13 cellular contexts compared by ENCODE assay signal in the genomic region with DNA sequence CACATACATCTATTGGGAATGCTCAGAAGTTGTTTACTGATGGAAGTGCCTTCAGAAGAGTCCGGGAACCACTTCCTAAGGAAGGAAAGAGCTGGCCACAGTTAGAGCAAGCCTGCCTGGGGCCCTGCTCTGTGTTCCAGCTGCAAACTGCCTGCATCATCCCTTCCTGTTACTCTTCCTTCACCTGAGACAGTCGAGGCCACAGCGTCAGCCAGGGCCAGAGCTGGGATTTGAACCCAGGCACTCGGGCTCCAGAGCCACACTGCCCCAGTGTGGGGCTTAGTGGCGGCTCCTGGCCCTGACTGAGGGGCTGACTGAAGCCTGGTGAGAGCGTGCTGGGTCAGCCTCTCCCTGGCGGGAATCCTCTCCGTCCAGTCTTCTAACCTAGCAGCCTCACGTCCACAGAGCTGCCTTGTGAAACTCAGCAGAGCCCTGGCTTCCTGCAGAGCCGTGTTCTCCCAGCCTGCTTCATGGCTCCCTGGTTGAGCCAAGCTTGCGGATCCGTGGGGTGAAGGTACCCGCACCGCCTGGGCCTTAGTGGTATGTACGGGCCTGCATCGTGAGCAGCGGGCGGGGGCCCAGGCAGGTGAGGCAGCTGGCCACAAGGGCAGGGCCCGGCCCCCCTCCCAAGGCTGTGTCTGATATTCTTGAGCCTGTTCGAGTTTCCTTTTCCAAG. TPM values are rescaled to one million over a fixed set of nuclear protein-coding genes. Genes with fewer than 3 reads are reported as not detected.
DNase-seq lines count a peak whose midpoint lies in the region; ATAC-seq, FAIRE-seq and TF ChIP-seq lines count a peak whose summit lies in the region.
"Had no signal": no experiment of that assay in that cellular context is flagged by ENCODE, and none has a peak within 500 bp of the region (broad histone marks: within the 10 kb centered on the region; RNA-seq: fewer than 3 reads in every experiment).

No MANE protein-coding gene starts in this region.

- H3K4me3 Mint-ChIP-seq in Calu3 (ENCODE audit: low read depth, unreplicated experiment), result no peak overlapping the region
- H3K4me3 Mint-ChIP-seq in astrocyte (ENCODE audit: unreplicated experiment), result no peak overlapping the region
- peak overlapping the region in 2 of 10 donors; percentile 18 to 30 for H3K4me3 Mint-ChIP-seq in naive thymus-derived CD4-positive, alpha-beta T cell
- no peak overlapping the region for H3K4me3 Mint-ChIP-seq in T-helper 2 cell treated with Interferon-gamma antibody and Interleukin-4, amounts not matched to agents 5 μg/mL and 100 μg/mL, for 36 hours
- H3K4me3 Mint-ChIP-seq: CD8-positive, alpha-beta memory T cell had no signal

- H3K27me3 Mint-ChIP-seq in Calu3 (ENCODE audit: unreplicated experiment) (no peaks in the 10 kb centered on the region), astrocyte (ENCODE audit: low read depth, unreplicated experiment) (peaks cover 2% of the 10 kb centered on the region)
- no peaks in the 10 kb centered on the region for H3K27me3 Mint-ChIP-seq in naive thymus-derived CD4-positive, alpha-beta T cell
- H3K27me3 Mint-ChIP-seq in T-helper 2 cell treated with Interferon-gamma antibody and Interleukin-4, amounts not matched to agents 5 μg/mL and 100 μg/mL, for 36 hours (ENCODE audit: low read depth), result no peaks in the 10 kb centered on the region
- H3K27me3 Mint-ChIP-seq: CD8-positive, alpha-beta memory T cell had no signal

- H3K27ac ChIP-seq in astrocyte (ENCODE audit: low read depth, low read length), result no peak overlapping the region
- peak overlapping the region; percentile 34 for H3K27ac ChIP-seq in naive thymus-derived CD4-positive, alpha-beta T cell (ENCODE audit: low read depth, low read length)
- H3K27ac ChIP-seq in ascending aorta, result no peak overlapping the region

- H3K4me1 ChIP-seq in astrocyte (ENCODE audit: insufficient read depth, low read length) (peaks cover 10% of the 10 kb centered on the region), ascending aorta (peaks cover 3 to 8% of the 10 kb centered on the region in 2 donors)
- H3K4me1 ChIP-seq in naive thymus-derived CD4-positive, alpha-beta T cell (ENCODE audit: control insufficient read depth in 2 of 2, insufficient read depth in 2 of 2, low read length in 2 of 2), result peaks cover 24 to 60% of the 10 kb centered on the region in 2 donors

- H3K9me3 Mint-ChIP-seq in Calu3 (ENCODE audit: low read depth, unreplicated experiment) (no peaks in the 10 kb centered on the region), astrocyte (ENCODE audit: unreplicated experiment) (no peaks in the 10 kb centered on the region)
- peaks cover 0 to 3% (median 0%) of the 10 kb centered on the region in 11 donors for H3K9me3 Mint-ChIP-seq in naive thymus-derived CD4-positive, alpha-beta T cell
- no peaks in the 10 kb centered on the region for H3K9me3 Mint-ChIP-seq in T-helper 2 cell treated with Interferon-gamma antibody and Interleukin-4, amounts not matched to agents 5 μg/mL and 100 μg/mL, for 36 hours
- H3K9me3 Mint-ChIP-seq: CD8-positive, alpha-beta memory T cell had no signal

- H3K4me1 Mint-ChIP-seq in Calu3 (ENCODE audit: low read depth, unreplicated experiment) (peaks cover 65% of the 10 kb centered on the region), astrocyte (ENCODE audit: low read depth, unreplicated experiment) (peaks cover 15% of the 10 kb centered on the region)
- peaks cover 46 to 69% (median 63%) of the 10 kb centered on the region in 7 donors for H3K4me1 Mint-ChIP-seq in naive thymus-derived CD4-positive, alpha-beta T cell
- peaks cover 32% of the 10 kb centered on the region for H3K4me1 Mint-ChIP-seq in T-helper 2 cell treated with Interferon-gamma antibody and Interleukin-4, amounts not matched to agents 5 μg/mL and 100 μg/mL, for 36 hours (ENCODE audit: low read depth)

- FAIRE-seq in astrocyte (lab: Jason Lieb, UNC), result no peak

- no peak for ATAC-seq in naive thymus-derived CD4-positive, alpha-beta T cell

- H3K9ac ChIP-seq in astrocyte (ENCODE audit: low read length), result peak overlapping the region; percentile 3

- POLR2A ChIA-PET in naive thymus-derived CD4-positive, alpha-beta T cell (lab: Charles Lee), result interaction anchor here (0.9 to 27.3 kb wide), 7 partner anchors 1 to 35 kb away, joined by 3 to 898 read pairs (median 5); a partner anchor contains a TSS

- intact Hi-C loops in Calu3 (cut with micrococcal nuclease; ENCODE audit: unreplicated experiment), result no loop called here
- intact Hi-C loops in naive thymus-derived CD4-positive, alpha-beta T cell (cut with micrococcal nuclease), result loop anchor here in 1 of 2 donors (10.0 kb wide), 1 partner anchor 73 kb away; a partner anchor contains a TSS
- intact Hi-C loops in ascending aorta (cut with DNase I), result no loop called here

- no peaks in the 10 kb centered on the region for H4K20me1 ChIP-seq in astrocyte (ENCODE audit: insufficient read depth, low read length)

- H3K9me3 ChIP-seq in astrocyte (ENCODE audit: insufficient read depth, low read depth, low read length) (no peaks in the 10 kb centered on the region), ascending aorta (no peaks in the 10 kb centered on the region)
- no peaks in the 10 kb centered on the region for H3K9me3 ChIP-seq in naive thymus-derived CD4-positive, alpha-beta T cell (ENCODE audit: control insufficient read depth in 2 of 3, low read length in 3 of 3)
- H3K9me3 ChIP-seq: mucosa of descending colon had no signal

- CTCF ChIA-PET in Calu3 (lab: Charles Lee), result interaction anchor here (0.7 to 1.4 kb wide), 6 partner anchors 10 to 312 kb away, joined by 3 to 16 read pairs (median 5); a partner anchor contains a TSS
- CTCF ChIA-PET in naive thymus-derived CD4-positive, alpha-beta T cell (lab: Charles Lee), result interaction anchor here (1.6 kb wide), 1 partner anchor 28 kb away, joined by 4 read pairs; no protein-coding TSS in a partner anchor

- H2AFZ ChIP-seq in astrocyte (ENCODE audit: low read depth, low read length), result no peak overlapping the region

- no peaks in the 10 kb centered on the region for H3K79me2 ChIP-seq in astrocyte (ENCODE audit: insufficient read depth, low read length)

- DNase-seq in Calu3 (no peak), astrocyte (ENCODE audit: low read depth) (no peak), ascending aorta (ENCODE audit: low spot score in 2 of 2) (no peak), DMS 273 treated with DMSO at 0.1 percent for 48 hours (lab: John Stamatoyannopoulos, UW) (no peak)
- DNase-seq in naive thymus-derived CD4-positive, alpha-beta T cell, result no peak
- DNase-seq in T-helper 2 cell treated with Interferon-gamma antibody and Interleukin-4, amounts not matched to agents 5 μg/mL and 100 μg/mL, for 36 hours (ENCODE audit: low spot score), result no peak
- DNase-seq: activated T-cell treated with anti-CD3 and anti-CD28 coated beads, Interleukin-2, amount 50 U/mL, for 1 hour; CD8-positive, alpha-beta memory T cell; NCI-H1092; SIG-M5 had no signal

- H3K27me3 ChIP-seq in astrocyte (ENCODE audit: insufficient read depth, low read length) (no peaks in the 10 kb centered on the region), ascending aorta (no peaks in the 10 kb centered on the region)
- no peaks in the 10 kb centered on the region for H3K27me3 ChIP-seq in naive thymus-derived CD4-positive, alpha-beta T cell (ENCODE audit: control insufficient read depth in 2 of 2, insufficient read depth in 2 of 2, low read length in 2 of 2)

- no TSS peak for BruUV-seq in Calu3 (replicated peaks; lab: Mats Ljungman, UMichigan)

- peaks cover 51% of the 10 kb centered on the region for H3K36me3 Mint-ChIP-seq in Calu3 (ENCODE audit: insufficient read depth, unreplicated experiment)
- no peaks in the 10 kb centered on the region for H3K36me3 Mint-ChIP-seq in astrocyte (ENCODE audit: low read depth, unreplicated experiment)
- H3K36me3 Mint-ChIP-seq in naive thymus-derived CD4-positive, alpha-beta T cell, result peaks cover 0 to 22% (median 4%) of the 10 kb centered on the region in 5 donors
- H3K36me3 Mint-ChIP-seq in T-helper 2 cell treated with Interferon-gamma antibody and Interleukin-4, amounts not matched to agents 5 μg/mL and 100 μg/mL, for 36 hours (ENCODE audit: low read depth), result peaks cover 43% of the 10 kb centered on the region

- H3K4me2 ChIP-seq in astrocyte (ENCODE audit: low read length), result no peak overlapping the region

- H3K27ac Mint-ChIP-seq in Calu3 (ENCODE audit: unreplicated experiment) (peak overlapping the region; percentile 50), astrocyte (ENCODE audit: unreplicated experiment) (no peak overlapping the region)
- peak overlapping the region in 4 of 9 donors; percentile 48 to 73 (median 66) for H3K27ac Mint-ChIP-seq in naive thymus-derived CD4-positive, alpha-beta T cell
- H3K27ac Mint-ChIP-seq in T-helper 2 cell treated with Interferon-gamma antibody and Interleukin-4, amounts not matched to agents 5 μg/mL and 100 μg/mL, for 36 hours, result no peak overlapping the region

- no peak for TF ChIP-seq CTCF in Calu3 (IDR thresholded peaks at IDR 0.05; ENCODE audit: unreplicated experiment)
- TF ChIP-seq CTCF in astrocyte (IDR thresholded peaks at IDR 0.05; ENCODE audit: insufficient read depth, low read depth, low read length), result no peak
- TF ChIP-seq CTCF in ascending aorta (IDR thresholded peaks at IDR 0.05), result no peak

- H3K4me3 ChIP-seq in astrocyte (ENCODE audit: insufficient read depth, low read depth, low read length) (no peak overlapping the region), ascending aorta (no peak overlapping the region)
- no peak overlapping the region for H3K4me3 ChIP-seq in naive thymus-derived CD4-positive, alpha-beta T cell (ENCODE audit: low read length)
- H3K4me3 ChIP-seq: mucosa of descending colon had no signal

- H3K36me3 ChIP-seq in astrocyte (ENCODE audit: insufficient read depth, low read length) (no peaks in the 10 kb centered on the region), ascending aorta (no peaks in the 10 kb centered on the region)
- peaks cover under 1 to 43% (median 4%) of the 10 kb centered on the region in 3 experiments for H3K36me3 ChIP-seq in naive thymus-derived CD4-positive, alpha-beta T cell (ENCODE audit: control insufficient read depth in 2 of 3, insufficient read depth in 3 of 3, low read length in 3 of 3)

RNA-seq across cellular contexts. Expression of a gene that starts 4.6 kb away (rescaled TPM):
- not detected in 2 replicates for total RNA-seq in Calu3 (2022)
- not detected in 2 replicates for total RNA-seq in astrocyte
- total RNA-seq in naive thymus-derived CD4-positive, alpha-beta T cell, result 1 to 10 TPM in 1 of 5 experiments, under 1 TPM in 1, not detected in 3; 0.10 to 1.0 TPM
- polyA plus RNA-seq in naive thymus-derived CD4-positive, alpha-beta T cell, result not detected
- total RNA-seq in ascending aorta, result not detected
- total RNA-seq: CD8-positive, alpha-beta memory T cell; fibroblast of lung; mucosa of descending colon; NCI-H460 had no signal
- polyA plus RNA-seq: CD8-positive, alpha-beta memory T cell; fibroblast of lung had no signal

RNA-seq across cellular contexts. Expression of a gene that starts 11.0 kb away (rescaled TPM):
- total RNA-seq in Calu3 (2022) (1.1 and 2.1 TPM in 2 replicates), astrocyte (0.27 and 0.38 TPM in 2 replicates), ascending aorta (9.6 TPM)
- 100 to 1,000 TPM; 423 to 593 (median 509) TPM for total RNA-seq in naive thymus-derived CD4-positive, alpha-beta T cell
- polyA plus RNA-seq in naive thymus-derived CD4-positive, alpha-beta T cell, result 100 to 1,000 TPM in 1 of 2 donors, 10 to 100 TPM in 1; 94.4 to 217 TPM
- total RNA-seq: fibroblast of lung had no signal

RNA-seq across cellular contexts. Expression of a gene that starts 13.0 kb away (rescaled TPM):
- 116 and 133 TPM in 2 replicates for total RNA-seq in Calu3 (2022)
- total RNA-seq in astrocyte, result 54.8 and 61.7 TPM in 2 replicates
- 100 to 1,000 TPM; 574 to 808 (median 773) TPM for total RNA-seq in naive thymus-derived CD4-positive, alpha-beta T cell
- polyA plus RNA-seq in naive thymus-derived CD4-positive, alpha-beta T cell, result 100 to 1,000 TPM; 165 to 247 TPM
- total RNA-seq in ascending aorta, result 173 TPM

RNA-seq across cellular contexts. Expression of a gene that starts 26.8 kb away (rescaled TPM):
- total RNA-seq in Calu3 (2022) (204 and 229 TPM in 2 replicates), astrocyte (75.0 and 82.2 TPM in 2 replicates), ascending aorta (115 TPM)
- 100 to 1,000 TPM in 1 of 5 experiments, 10 to 100 TPM in 4; 47.6 to 109 (median 58.6) TPM for total RNA-seq in naive thymus-derived CD4-positive, alpha-beta T cell
- polyA plus RNA-seq in naive thymus-derived CD4-positive, alpha-beta T cell, result 100 to 1,000 TPM in 1 of 2 donors, 10 to 100 TPM in 1; 94.6 to 118 TPM

RNA-seq across cellular contexts. Expression of a gene that starts 45.3 kb away (rescaled TPM):
- total RNA-seq in Calu3 (2022) (89.7 and 95.3 TPM in 2 replicates), astrocyte (5.2 and 7.5 TPM in 2 replicates), ascending aorta (not detected)
- 10 to 100 TPM in 1 of 5 experiments, 1 to 10 TPM in 1, under 1 TPM in 1, not detected in 2; 0.29 to 57.7 (median 1.0) TPM for total RNA-seq in naive thymus-derived CD4-positive, alpha-beta T cell
- under 1 TPM; 0.20 to 0.28 TPM for polyA plus RNA-seq in naive thymus-derived CD4-positive, alpha-beta T cell

Comparison
In these comparisons a context has a peak if more than half of its experiments do, and no peak if none do; other contexts are left out.
1. RNA of a gene that starts 11.0 kb away (total RNA-seq): 423 to 593 TPM in naive thymus-derived CD4-positive, alpha-beta T cell; 9.6 TPM in ascending aorta (single experiment), 1.1 to 2.1 TPM in Calu3 and 0.27 to 0.38 TPM in astrocyte; every median in the first group is over 10 times any median in the second.